Comparison of ENCODE assay signal across 1 cellular context in genomic region chr14:101719708-101720107, GRCh38.
TF ChIP-seq lines count a peak whose summit lies in the region.

No MANE protein-coding gene starts in this region.

TF ChIP-seq in GM23338, 12 proteins besides CTCF, POLR2A, EP300 and RAD21 (continued from another document):
- TF ChIP-seq, protein P1, sequence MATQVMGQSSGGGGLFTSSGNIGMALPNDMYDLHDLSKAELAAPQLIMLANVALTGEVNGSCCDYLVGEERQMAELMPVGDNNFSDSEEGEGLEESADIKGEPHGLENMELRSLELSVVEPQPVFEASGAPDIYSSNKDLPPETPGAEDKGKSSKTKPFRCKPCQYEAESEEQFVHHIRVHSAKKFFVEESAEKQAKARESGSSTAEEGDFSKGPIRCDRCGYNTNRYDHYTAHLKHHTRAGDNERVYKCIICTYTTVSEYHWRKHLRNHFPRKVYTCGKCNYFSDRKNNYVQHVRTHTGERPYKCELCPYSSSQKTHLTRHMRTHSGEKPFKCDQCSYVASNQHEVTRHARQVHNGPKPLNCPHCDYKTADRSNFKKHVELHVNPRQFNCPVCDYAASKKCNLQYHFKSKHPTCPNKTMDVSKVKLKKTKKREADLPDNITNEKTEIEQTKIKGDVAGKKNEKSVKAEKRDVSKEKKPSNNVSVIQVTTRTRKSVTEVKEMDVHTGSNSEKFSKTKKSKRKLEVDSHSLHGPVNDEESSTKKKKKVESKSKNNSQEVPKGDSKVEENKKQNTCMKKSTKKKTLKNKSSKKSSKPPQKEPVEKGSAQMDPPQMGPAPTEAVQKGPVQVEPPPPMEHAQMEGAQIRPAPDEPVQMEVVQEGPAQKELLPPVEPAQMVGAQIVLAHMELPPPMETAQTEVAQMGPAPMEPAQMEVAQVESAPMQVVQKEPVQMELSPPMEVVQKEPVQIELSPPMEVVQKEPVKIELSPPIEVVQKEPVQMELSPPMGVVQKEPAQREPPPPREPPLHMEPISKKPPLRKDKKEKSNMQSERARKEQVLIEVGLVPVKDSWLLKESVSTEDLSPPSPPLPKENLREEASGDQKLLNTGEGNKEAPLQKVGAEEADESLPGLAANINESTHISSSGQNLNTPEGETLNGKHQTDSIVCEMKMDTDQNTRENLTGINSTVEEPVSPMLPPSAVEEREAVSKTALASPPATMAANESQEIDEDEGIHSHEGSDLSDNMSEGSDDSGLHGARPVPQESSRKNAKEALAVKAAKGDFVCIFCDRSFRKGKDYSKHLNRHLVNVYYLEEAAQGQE (IDR thresholded peaks at IDR 0.05; ENCODE audit: unreplicated experiment): no peak
- TF ChIP-seq JUNB (IDR thresholded peaks at IDR 0.05; ENCODE audit: unreplicated experiment) (no peak), EZH2phosphoT487 (IDR thresholded peaks at IDR 0.05; ENCODE audit: unreplicated experiment) (no peak), ZNF462 (CRISPR knock-in tag; IDR thresholded peaks at IDR 0.05) (no peak), STAT1 (IDR thresholded peaks at IDR 0.05; ENCODE audit: unreplicated experiment) (no peak), EZH2 (IDR thresholded peaks at IDR 0.05; ENCODE audit: low read depth, unreplicated experiment) (no peak), CREB1 (CRISPR knock-in tag; IDR thresholded peaks at IDR 0.05; ENCODE audit: low read depth) (no peak), ZNF331 (CRISPR knock-in tag; IDR thresholded peaks at IDR 0.05; ENCODE audit: low read depth) (no peak), POLR2AphosphoS5 (IDR thresholded peaks at IDR 0.05; ENCODE audit: low read depth) (no peak), NANOG (IDR thresholded peaks at IDR 0.05; ENCODE audit: borderline replicate concordance) (no peak)
